1 cellular context compared by ENCODE assay signal in the genomic region with DNA sequence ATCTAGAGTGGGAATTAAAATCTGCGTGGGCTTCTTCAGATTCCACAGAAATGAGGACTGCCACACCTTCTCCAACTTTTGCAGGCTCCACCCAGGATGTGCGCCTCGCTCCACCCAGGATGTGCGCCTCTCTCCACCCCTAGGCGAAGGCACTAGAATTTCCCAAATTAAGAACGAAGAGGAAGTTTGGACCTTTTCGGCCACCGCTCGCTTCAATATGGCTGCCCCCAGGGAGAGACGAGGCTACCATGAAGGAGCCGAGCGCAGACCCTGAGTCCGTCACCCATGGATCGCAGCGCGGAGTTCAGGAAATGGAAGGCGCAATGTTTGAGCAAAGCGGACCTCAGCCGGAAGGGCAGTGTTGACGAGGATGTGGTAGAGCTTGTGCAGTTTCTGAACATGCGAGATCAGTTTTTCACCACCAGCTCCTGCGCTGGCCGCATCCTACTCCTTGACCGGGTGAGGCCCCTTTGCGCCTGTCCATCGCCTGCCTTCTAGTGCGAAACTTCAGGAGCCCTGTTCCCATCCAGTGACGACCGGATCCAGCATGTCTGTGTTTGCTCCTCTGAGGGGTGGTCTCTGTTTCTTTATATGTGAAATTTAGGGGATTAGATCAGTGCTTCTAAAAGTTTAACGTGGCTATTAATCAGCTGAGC.
A peak's percentile ranks its signal among the peaks of the same experiment; 100 is the strongest.
TF ChIP-seq lines count a peak whose summit lies in the region.

CRYZ (minus strand) TSS at position 91 of the 656 bp plus-strand sequence. CDS start 8,229 bp downstream, outside the sequence.
TYW3 (plus strand) TSS at position 193 of the 656 bp plus-strand sequence; CDS start at position 286, 93 bp downstream.

TF ChIP-seq in endothelial cell of umbilical vein, 7 proteins besides CTCF, POLR2A, EP300 and RAD21:
- peak; percentile 18 for TF ChIP-seq MYC (IDR thresholded peaks at IDR 0.05; ENCODE audit: low read depth, low read length)
- peak; percentile 75 for TF ChIP-seq POLR2AphosphoS5 (IDR thresholded peaks at IDR 0.05; ENCODE audit: insufficient read depth, low read depth, low read length)
- TF ChIP-seq FOS (IDR thresholded peaks at IDR 0.05; ENCODE audit: borderline replicate concordance, insufficient read depth, low read length): no peak
- TF ChIP-seq MAX (IDR thresholded peaks at IDR 0.05; ENCODE audit: insufficient read depth, insufficient read length): peak; percentile 2
